In genomic region chr17:63930951-63931575, GRCh38 we compare ENCODE assay signal across 9 cellular contexts. TPM values are rescaled to one million over a fixed set of nuclear protein-coding genes. Genes with fewer than 3 reads are reported as not detected.
DNase-seq lines count a peak whose midpoint lies in the region; ATAC-seq and TF ChIP-seq lines count a peak whose summit lies in the region.
"Had no signal": no experiment of that assay in that cellular context is flagged by ENCODE, and none has a peak within 500 bp of the region (broad histone marks: within the 10 kb centered on the region; RNA-seq: fewer than 3 reads in every experiment).

No MANE protein-coding gene starts in this region.

- peaks cover 32% of the 10 kb centered on the region for H3K79me2 ChIP-seq in SU-DHL-6 (ENCODE audit: insufficient read depth, low read length)

- H3K4me3 Mint-ChIP-seq in naive B cell: peak overlapping the region; percentile 97 to 100 (median 99)

- intact Hi-C loops in adrenal gland (cut with DNase I): no loop called here

- no peaks in the 10 kb centered on the region for H3K4me1 ChIP-seq in adrenal gland (replicated peaks in 1 of 2)
- H3K4me1 ChIP-seq in upper lobe of left lung: peaks cover 14 to 24% (median 16%) of the 10 kb centered on the region in 4 donors

- peak overlapping the region; percentile 100 for H3K9ac ChIP-seq in SU-DHL-6 (ENCODE audit: low read length)

- H3K27me3 Mint-ChIP-seq in naive B cell: no peaks in the 10 kb centered on the region

- WGBS in adrenal gland, 4 donors: 46 to 65% (median 59%) methylated on average over 9 to 16 of the region's 16 CpGs
- 55 to 68% methylated on average over 7 to 16 of the region's 16 CpGs for WGBS in upper lobe of left lung, 2 donors

- H3K9me2 ChIP-seq in SU-DHL-6 (replicated peaks; ENCODE audit: insufficient read depth, low read length): no peaks in the 10 kb centered on the region

- peaks cover 7% of the 10 kb centered on the region; the same call in 1 of the 2 replicates for H3K36me3 ChIP-seq in SU-DHL-6 (ENCODE audit: low read length)
- no peaks in the 10 kb centered on the region for H3K36me3 ChIP-seq in adrenal gland (replicated peaks in 1 of 2)
- no peaks in the 10 kb centered on the region for H3K36me3 ChIP-seq in upper lobe of left lung

- H3K4me2 ChIP-seq in SU-DHL-6 (ENCODE audit: low read depth, low read length, poor library complexity, severe bottlenecking): peak overlapping the region; percentile 89

- H3K36me3 Mint-ChIP-seq in naive B cell: peaks cover 6 to 32% of the 10 kb centered on the region in 2 donors

- no peak for TF ChIP-seq CTCF in SU-DHL-6 (IDR thresholded peaks at IDR 0.05; ENCODE audit: insufficient read depth, low read length, poor library complexity, severe bottlenecking)
- TF ChIP-seq CTCF in adrenal gland (IDR thresholded peaks at IDR 0.05): no peak
- TF ChIP-seq CTCF in upper lobe of left lung (IDR thresholded peaks at IDR 0.05): no peak

- TF ChIP-seq POLR2A in adrenal gland (IDR thresholded peaks at IDR 0.05) (no peak), upper lobe of left lung (IDR thresholded peaks at IDR 0.05) (no peak)

- peak; percentile 24 to 25 for ATAC-seq in naive B cell (ENCODE audit: low read depth in 2 of 2)
- peak; percentile 50 to 79 for ATAC-seq in upper lobe of left lung (ENCODE audit: low FRiP score in 2 of 2)
- ATAC-seq in GM21619 (IDR thresholded peaks at IDR 0.05; ENCODE audit: unreplicated experiment): no peak

- peaks cover 61% of the 10 kb centered on the region for H3F3A ChIP-seq in SU-DHL-6 (ENCODE audit: insufficient read depth)

- peaks cover 0 to 1% (median 0%) of the 10 kb centered on the region in 7 donors for H3K9me3 Mint-ChIP-seq in naive B cell

- H3K27ac Mint-ChIP-seq in naive B cell: peak overlapping the region; percentile 27 to 96 (median 95)

- H2AFZ ChIP-seq in SU-DHL-6 (ENCODE audit: low read depth, low read length, severe bottlenecking): no peak overlapping the region

- peaks cover 39 to 69% (median 67%) of the 10 kb centered on the region in 3 donors for H3K4me1 Mint-ChIP-seq in naive B cell

- H3K27ac ChIP-seq in SU-DHL-6 (ENCODE audit: low read depth, low read length): peak overlapping the region; percentile 98
- H3K27ac ChIP-seq in adrenal gland: peak overlapping the region in 1 of 5 donors; percentile 66
- peak overlapping the region; percentile 2 to 64 (median 58) for H3K27ac ChIP-seq in upper lobe of left lung
- H3K27ac ChIP-seq: VCaP had no signal

- no peak for TF ChIP-seq EP300 in upper lobe of left lung (IDR thresholded peaks at IDR 0.05)

- H3K27me3 ChIP-seq in SU-DHL-6 (ENCODE audit: low read length) (no peaks in the 10 kb centered on the region), adrenal gland (no peaks in the 10 kb centered on the region), upper lobe of left lung (no peaks in the 10 kb centered on the region)

- H4K20me1 ChIP-seq in SU-DHL-6 (ENCODE audit: low read depth, low read length): no peaks in the 10 kb centered on the region

- H3K4me3 ChIP-seq in SU-DHL-6 (ENCODE audit: insufficient read depth, low read length, poor library complexity, severe bottlenecking) (peak overlapping the region; percentile 100), adrenal gland (no peak overlapping the region), upper lobe of left lung (peak overlapping the region in 3 of 4 donors; percentile 12 to 30 (median 16))

- no peaks in the 10 kb centered on the region for H3K9me3 ChIP-seq in SU-DHL-6 (ENCODE audit: insufficient read depth, low read length)
- no peaks in the 10 kb centered on the region for H3K9me3 ChIP-seq in adrenal gland (replicated peaks in 1 of 3)
- H3K9me3 ChIP-seq in upper lobe of left lung: no peaks in the 10 kb centered on the region

- peak; percentile 46 for DNase-seq in SIG-M5 treated with dmso at 0.1 percent for 504 hours (lab: John Stamatoyannopoulos, UW; ENCODE audit: unreplicated experiment)
- no peak for DNase-seq in SIG-M5 (lab: John Stamatoyannopoulos, UW)
- DNase-seq in adrenal gland: peak; percentile 46 to 82 (median 65)
- DNase-seq in naive B cell: peak; percentile 69
- peak in 1 of 2 donors; percentile 80 for DNase-seq in upper lobe of left lung
- DNase-seq in NCI-H345 treated with DMSO at 0.1 percent for 48 hours (lab: John Stamatoyannopoulos, UW; ENCODE audit: unreplicated experiment): no peak

RNA-seq across cellular contexts. Expression of gene CD79B, which starts 1.1 kb away (rescaled TPM):
- total RNA-seq in adrenal gland (1 to 10 TPM in 6 of 8 donors, under 1 TPM in 1, not detected in 1; 0.69 to 4.5 (median 2.1) TPM), upper lobe of left lung (1 to 10 TPM in 4 of 6 donors, under 1 TPM in 1, not detected in 1; 0.91 to 6.3 (median 2.6) TPM)
- polyA plus RNA-seq in adrenal gland (1 to 10 TPM; 1.7 to 3.0 (median 2.5) TPM), naive B cell (ENCODE audit: low read depth in 6 of 6) (1,000 to 10,000 TPM; 2,263 to 2,851 (median 2,433) TPM)

RNA-seq across cellular contexts. Expression of gene GH1, which starts 12.4 kb away (rescaled TPM):
- total RNA-seq in adrenal gland: not detected
- polyA plus RNA-seq in adrenal gland: not detected
- 1 to 10 TPM in 1 of 6 donors, not detected in 5; 1.8 TPM for polyA plus RNA-seq in naive B cell (ENCODE audit: low read depth in 6 of 6)
- not detected for total RNA-seq in upper lobe of left lung

RNA-seq across cellular contexts. Expression of gene CSHL1, which starts 20.0 kb away (rescaled TPM):
- total RNA-seq in adrenal gland: not detected
- not detected for polyA plus RNA-seq in adrenal gland
- not detected for polyA plus RNA-seq in naive B cell (ENCODE audit: low read depth in 6 of 6)
- total RNA-seq in upper lobe of left lung: not detected

RNA-seq across cellular contexts. Expression of gene CSH1, which starts 34.7 kb away (rescaled TPM):
- total RNA-seq in adrenal gland (not detected), upper lobe of left lung (not detected)
- polyA plus RNA-seq in adrenal gland (not detected), naive B cell (ENCODE audit: low read depth in 6 of 6) (not detected)

RNA-seq across cellular contexts. Expression of gene SCN4A, which starts 41.7 kb away (rescaled TPM):
- total RNA-seq in adrenal gland (1 to 10 TPM in 7 of 8 donors, under 1 TPM in 1; 0.30 to 4.2 (median 2.1) TPM), upper lobe of left lung (under 1 TPM in 3 of 6 donors, not detected in 3; under 0.01 to 0.44 (median 0.20) TPM)
- polyA plus RNA-seq in adrenal gland (1 to 10 TPM in 2 of 3 donors, under 1 TPM in 1; 0.42 to 1.9 (median 1.4) TPM), naive B cell (ENCODE audit: low read depth in 6 of 6) (1 to 10 TPM in 3 of 6 donors, under 1 TPM in 2, not detected in 1; 0.89 to 1.4 (median 1.1) TPM)

Comparison
In these comparisons a context has a peak if more than half of its experiments do, and no peak if none do; other contexts are left out.
1. DNase-seq: peak in SIG-M5 treated with dmso at 0.1 percent for 504 hours (single experiment), adrenal gland (7 of 7) and naive B cell (single experiment); none in SIG-M5 (single experiment) and NCI-H345 treated with DMSO at 0.1 percent for 48 hours (single experiment).
2. H3K4me3 ChIP-seq: peak in SU-DHL-6 (single experiment) and upper lobe of left lung (3 of 4); none in adrenal gland (0 of 4).